In genomic region chr1:53590104-53590503, GRCh38 we compare ENCODE assay signal across 19 cellular contexts.
"Had no signal": no experiment of that assay in that cellular context is flagged by ENCODE, and none has a peak within 500 bp of the region (broad histone marks: within the 10 kb centered on the region; RNA-seq: fewer than 3 reads in every experiment).

No MANE protein-coding gene starts in this region.

- H3K27me3 ChIP-seq: gastroesophageal sphincter, neutrophil, pancreas, right lobe of liver, SJSA1, thyroid gland had no signal

- H3K9me3 ChIP-seq: gastroesophageal sphincter, heart left ventricle, neutrophil, pancreas, right lobe of liver, SJSA1, spleen, thyroid gland had no signal

- H3K36me3 ChIP-seq: gastroesophageal sphincter, heart left ventricle, neutrophil, pancreas, right lobe of liver, spleen, thyroid gland, WERI-Rb-1 had no signal

- H3K4me3 Mint-ChIP-seq: naive thymus-derived CD8-positive, alpha-beta T cell; stimulated activated naive B cell treated with anti-CD40 and anti-IgM and Interleukin-4, amounts not matched to agents 10 μg/mL and 1 μg/mL and 100 μg/mL, for 72 hours had no signal

- ATAC-seq: esophagus mucosa; naive thymus-derived CD8-positive, alpha-beta T cell; stimulated activated naive B cell treated with anti-CD40 and anti-IgM and Interleukin-4, amounts not matched to agents 10 μg/mL and 1 μg/mL and 100 μg/mL, for 72 hours had no signal

- H3K27ac Mint-ChIP-seq: activated T-helper 2 cell treated with anti-CD3 and anti-CD28 coated beads, Interferon-gamma antibody, Interleukin-2, Interleukin-4, amounts not matched to agents 10 μg/mL and 5 μg/mL and 100 μg/mL, durations not matched to agents 14 hours and 24 hours and 36 hours; stimulated activated naive B cell treated with anti-CD40 and anti-IgM and Interleukin-4, amounts not matched to agents 10 μg/mL and 1 μg/mL and 100 μg/mL, for 72 hours had no signal

- H3K9me3 Mint-ChIP-seq: activated T-helper 2 cell treated with anti-CD3 and anti-CD28 coated beads, Interferon-gamma antibody, Interleukin-2, Interleukin-4, amounts not matched to agents 10 μg/mL and 5 μg/mL and 100 μg/mL, durations not matched to agents 14 hours and 24 hours and 36 hours; naive thymus-derived CD8-positive, alpha-beta T cell; stimulated activated naive B cell treated with anti-CD40 and anti-IgM and Interleukin-4, amounts not matched to agents 10 μg/mL and 1 μg/mL and 100 μg/mL, for 72 hours had no signal

- H3K4me1 ChIP-seq: gastroesophageal sphincter, pancreas, right lobe of liver, SJSA1 had no signal

- H3K4me3 ChIP-seq: gastroesophageal sphincter, heart left ventricle, pancreas, right lobe of liver, SJSA1, spleen, thyroid gland had no signal

- H3K4me1 Mint-ChIP-seq: stimulated activated naive B cell treated with anti-CD40 and anti-IgM and Interleukin-4, amounts not matched to agents 10 μg/mL and 1 μg/mL and 100 μg/mL, for 72 hours had no signal

- DNase-seq: activated CD4-positive, alpha-beta T cell treated with anti-CD3 and anti-CD28 coated beads for 1 hour; activated naive CD4-positive, alpha-beta T cell treated with anti-CD3 and anti-CD28 coated beads, Interleukin-2, amount 50 U/mL, for 16 hours; cortex of kidney; effector CD4-positive, alpha-beta T cell; mammary epithelial cell; naive thymus-derived CD8-positive, alpha-beta T cell; pancreas; spleen; stimulated activated CD4-positive, alpha-beta T cell treated with anti-CD3 and anti-CD28 coated beads, Interleukin-4, amount 100 ng/mL, for 4 hours; stimulated activated naive B cell treated with anti-CD40 and anti-IgM and Interleukin-4, amounts not matched to agents 10 μg/mL and 1 μg/mL and 100 μg/mL, for 72 hours; thyroid gland; WERI-Rb-1 had no signal

- H3K36me3 Mint-ChIP-seq: naive thymus-derived CD8-positive, alpha-beta T cell; stimulated activated naive B cell treated with anti-CD40 and anti-IgM and Interleukin-4, amounts not matched to agents 10 μg/mL and 1 μg/mL and 100 μg/mL, for 72 hours had no signal
